Comparison of ENCODE assay signal across 8 cellular contexts in the genomic region with DNA sequence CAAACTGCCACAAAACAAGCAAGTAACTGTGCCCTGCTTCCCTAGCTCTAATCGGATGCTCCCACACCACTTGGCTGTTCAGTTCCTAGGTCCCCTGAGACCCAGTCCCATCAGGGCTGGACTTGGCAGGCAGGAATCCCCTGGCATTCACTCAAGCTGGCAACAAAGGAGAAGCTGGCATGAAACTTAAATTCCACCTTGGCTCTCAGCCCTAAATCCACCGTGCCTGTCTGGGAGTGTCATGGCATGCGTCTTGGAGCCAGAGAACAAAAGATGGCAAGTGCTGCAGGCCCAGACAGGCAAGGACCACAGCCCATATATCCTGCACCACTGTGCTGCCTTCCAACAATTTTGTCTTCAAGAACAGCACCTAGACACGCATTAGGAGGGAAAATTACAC. TPM values are rescaled to one million over a fixed set of nuclear protein-coding genes. Genes with fewer than 3 reads are reported as not detected.
DNase-seq lines count a peak whose midpoint lies in the region; ATAC-seq lines count a peak whose summit lies in the region.
"Had no signal": no experiment of that assay in that cellular context is flagged by ENCODE, and none has a peak within 500 bp of the region (broad histone marks: within the 10 kb centered on the region; RNA-seq: fewer than 3 reads in every experiment).

No MANE protein-coding gene starts in this region.

- H3K9me3 Mint-ChIP-seq in activated T-helper 17 cell treated with anti-CD3 and anti-CD28 coated beads, Interleukin-2, amount 50 U/mL, for 72 hours: no peaks in the 10 kb centered on the region

- peaks cover 23% of the 10 kb centered on the region for H3K36me3 ChIP-seq in thymus (ENCODE audit: control insufficient read depth, insufficient read depth)

- peak overlapping the region; percentile 46 for H3K27ac Mint-ChIP-seq in activated T-helper 17 cell treated with anti-CD3 and anti-CD28 coated beads, Interleukin-2, amount 50 U/mL, for 72 hours

- no peak for ATAC-seq in activated T-helper 17 cell treated with anti-CD3 and anti-CD28 coated beads, Interleukin-2, amount 50 U/mL, for 72 hours (replicated peaks)
- ATAC-seq in right cardiac atrium (peak; percentile 63 to 79), HG03460 (IDR thresholded peaks at IDR 0.05; ENCODE audit: unreplicated experiment) (no peak)

- WGBS in right cardiac atrium: 23% methylated on average over 4 of the region's 4 CpGs
- 93% methylated on average over 4 of the region's 4 CpGs for WGBS in thymus

- H3K27me3 ChIP-seq in right cardiac atrium (ENCODE audit: control insufficient read depth, insufficient read depth): no peaks in the 10 kb centered on the region
- H3K27me3 ChIP-seq in thymus (ENCODE audit: control insufficient read depth, insufficient read depth): no peaks in the 10 kb centered on the region

- H3K27ac ChIP-seq in right cardiac atrium (ENCODE audit: low read length) (no peak overlapping the region), thymus (ENCODE audit: low read depth) (peak overlapping the region; percentile 42)

- no peak overlapping the region for H3K4me3 Mint-ChIP-seq in activated T-helper 17 cell treated with anti-CD3 and anti-CD28 coated beads, Interleukin-2, amount 50 U/mL, for 72 hours

- no peaks in the 10 kb centered on the region for H3K4me1 Mint-ChIP-seq in activated T-helper 17 cell treated with anti-CD3 and anti-CD28 coated beads, Interleukin-2, amount 50 U/mL, for 72 hours

- peaks cover 36% of the 10 kb centered on the region for H3K36me3 Mint-ChIP-seq in activated T-helper 17 cell treated with anti-CD3 and anti-CD28 coated beads, Interleukin-2, amount 50 U/mL, for 72 hours (ENCODE audit: low read depth)

- H3K4me1 ChIP-seq in right cardiac atrium (ENCODE audit: control insufficient read depth, insufficient read depth, low read length): no peaks in the 10 kb centered on the region
- no peaks in the 10 kb centered on the region for H3K4me1 ChIP-seq in thymus (ENCODE audit: control insufficient read depth, insufficient read depth, low read length)

- intact Hi-C loops in right cardiac atrium (cut with DNase I): loop anchor here in 3 of 4 donors (5.0 kb wide), 2 partner anchors 37 to 52 kb away; partner anchors contain the start of gene EGR1 (in 1 of the 3)

- no peaks in the 10 kb centered on the region for H3K9me3 ChIP-seq in right cardiac atrium (ENCODE audit: control insufficient read depth, low read length)
- no peaks in the 10 kb centered on the region for H3K9me3 ChIP-seq in thymus (ENCODE audit: control insufficient read depth)

- H3K27me3 Mint-ChIP-seq in activated T-helper 17 cell treated with anti-CD3 and anti-CD28 coated beads, Interleukin-2, amount 50 U/mL, for 72 hours: no peaks in the 10 kb centered on the region

- peak; percentile 26 for DNase-seq in M059J (ENCODE audit: low read depth)
- DNase-seq in right cardiac atrium: peak in 1 of 3 donors; percentile 66
- DNase-seq in mesenteric fat pad (ENCODE audit: low spot score): no peak
- no peak for DNase-seq in activated T-cell treated with anti-CD3 and anti-CD28 coated beads for 4 hours
- DNase-seq: NCI-H1930 had no signal

- H3K4me3 ChIP-seq in right cardiac atrium (ENCODE audit: low read length) (no peak overlapping the region), thymus (ENCODE audit: low read length) (no peak overlapping the region)

RNA-seq across cellular contexts. Expression of gene ETF1, which starts 38.2 kb away (rescaled TPM):
- 74.2 and 91.3 TPM in 2 replicates for total RNA-seq in M059J (2014; rRNA removed; shearing (Covaris generic))
- total RNA-seq in activated T-helper 17 cell treated with anti-CD3 and anti-CD28 coated beads, Interleukin-2, amount 50 U/mL, for 72 hours: 100 to 1,000 TPM in 1 of 2 donors, 10 to 100 TPM in 1; 73.0 to 159 TPM
- total RNA-seq in right cardiac atrium: 100 to 1,000 TPM in 1 of 4 donors, 10 to 100 TPM in 3; 77.6 to 114 (median 78.6) TPM
- 35.2 TPM for polyA plus RNA-seq in right cardiac atrium
- 54.8 TPM for polyA plus RNA-seq in thymus
- total RNA-seq in mesenteric fat pad: 165 TPM

RNA-seq across cellular contexts. Expression of gene EGR1, which starts 39.5 kb away (rescaled TPM):
- 3.9 and 4.1 TPM in 2 replicates for total RNA-seq in M059J (2014; rRNA removed; shearing (Covaris generic))
- total RNA-seq in activated T-helper 17 cell treated with anti-CD3 and anti-CD28 coated beads, Interleukin-2, amount 50 U/mL, for 72 hours: 10 to 100 TPM; 14.0 to 77.6 TPM
- total RNA-seq in right cardiac atrium (10 to 100 TPM in 3 of 4 donors, 1 to 10 TPM in 1; 8.4 to 66.5 (median 22.1) TPM), mesenteric fat pad (639 TPM)
- polyA plus RNA-seq in right cardiac atrium (123 TPM), thymus (56.3 TPM)

Comparison
In these comparisons a context has a peak if more than half of its experiments do, and no peak if none do; other contexts are left out.
1. ATAC-seq: peak in right cardiac atrium (2 of 2); none in activated T-helper 17 cell treated with anti-CD3 and anti-CD28 coated beads, Interleukin-2, amount 50 U/mL, for 72 hours (single experiment) and HG03460 (single experiment).